In the genomic region with DNA sequence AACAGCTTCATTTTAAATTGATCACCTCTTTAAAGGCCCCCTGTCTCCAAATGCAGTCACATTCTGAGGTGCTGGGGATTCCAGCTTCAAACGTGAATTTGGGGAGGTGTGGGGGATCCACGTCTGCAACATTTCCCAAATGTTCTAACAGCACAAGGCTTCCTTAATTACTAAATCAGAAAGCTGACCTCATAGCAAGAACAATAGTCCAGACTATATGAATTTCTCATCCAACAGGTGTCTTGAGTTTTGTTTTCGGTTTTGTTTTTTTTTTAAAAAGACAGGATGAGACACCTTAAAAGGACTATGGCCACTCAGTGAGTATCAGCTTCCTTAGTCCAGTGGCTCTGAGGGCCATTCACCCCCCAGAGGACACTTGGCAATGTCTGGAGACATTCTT, we compare ENCODE assay signal across 34 cellular contexts. TPM values are rescaled to one million over a fixed set of nuclear protein-coding genes. Genes with fewer than 3 reads are reported as not detected.
DNase-seq lines count a peak whose midpoint lies in the region; ATAC-seq and TF ChIP-seq lines count a peak whose summit lies in the region.
"Had no signal": no experiment of that assay in that cellular context is flagged by ENCODE, and none has a peak within 500 bp of the region (broad histone marks: within the 10 kb centered on the region; RNA-seq: fewer than 3 reads in every experiment).

No MANE protein-coding gene starts in this region.

- POLR2A ChIA-PET in IMR-90 (lab: Charles Lee; ENCODE audit: unreplicated experiment) (no interaction called here), T-cell (lab: Charles Lee) (no interaction called here)

- no CpG with 5 or more reads among the region's 3 CpGs for WGBS in IMR-90 (ENCODE audit: extremely low coverage in 2 of 2, insufficient read length in 1 of 2), 2 experiments

- no peak overlapping the region for H2BK15ac ChIP-seq in IMR-90 (ENCODE audit: low read depth, low read length)

- no peaks in the 10 kb centered on the region for H3K27me3 Mint-ChIP-seq in progenitor cell of endocrine pancreas
- H3K27me3 Mint-ChIP-seq in T-cell, result peaks cover 3 to 10% of the 10 kb centered on the region in 2 donors
- H3K27me3 Mint-ChIP-seq: activated naive CD4-positive, alpha-beta T cell treated with anti-CD3 and anti-CD28 coated beads, Interleukin-2, amount 10 ng/mL, durations not matched to agents 7 days and 5 days; natural killer cell treated with Interleukin-12 subunit alpha and Interleukin-12 subunit beta and Interleukin-15 and Interleukin-18, amount 100 ng/mL, for 72 hours had no signal

- H3K4me3 ChIP-seq in IMR-90 (ENCODE audit: insufficient read depth, low read depth, low read length), result no peak overlapping the region
- H3K4me3 ChIP-seq: lung, SJSA1, skin epidermis, upper lobe of right lung had no signal

- H3K27ac Mint-ChIP-seq in progenitor cell of endocrine pancreas (peak overlapping the region; percentile 49), T-cell (no peak overlapping the region)
- H3K27ac Mint-ChIP-seq: activated CD4-positive, alpha-beta memory T cell treated with anti-CD3 and anti-CD28 coated beads for 36 hours; activated naive CD4-positive, alpha-beta T cell treated with anti-CD3 and anti-CD28 coated beads, Interleukin-2, amount 10 ng/mL, durations not matched to agents 7 days and 5 days; activated T-helper 1 cell treated with anti-CD3 and anti-CD28 coated beads, Interleukin-12 subunit alpha, Interleukin-12 subunit beta, Interleukin-2, Interleukin-4 antibody, amounts not matched to agents 30 ng/mL and 10 ng/mL and 1 ng/mL, durations not matched to agents 14 hours and 24 hours and 36 hours; CD4-positive, alpha-beta memory T cell had no signal

- H2AFZ ChIP-seq in IMR-90 (replicated peaks; ENCODE audit: low read length, poor library complexity), result no peak overlapping the region

- no peak overlapping the region for H4K8ac ChIP-seq in IMR-90 (ENCODE audit: low read depth in 2 of 2, low read length in 2 of 2)

- H3K9ac ChIP-seq in IMR-90 (ENCODE audit: low read depth, low read length), result no peak overlapping the region

- no peak overlapping the region for H3K14ac ChIP-seq in IMR-90 (replicated peaks; ENCODE audit: low read depth, low read length)

- no peak overlapping the region for H2BK5ac ChIP-seq in IMR-90 (ENCODE audit: low read depth, low read length, poor library complexity, severe bottlenecking)

- H3K9me3 ChIP-seq in IMR-90 (ENCODE audit: control insufficient read depth, insufficient read depth, low read length), result no peaks in the 10 kb centered on the region; the same call in 1 of the 2 replicates
- H3K9me3 ChIP-seq: SJSA1, upper lobe of right lung had no signal

- H3K27ac ChIP-seq in C4-2B (peak overlapping the region; percentile 47), IMR-90 (ENCODE audit: insufficient read depth, low read length) (no peak overlapping the region)
- H3K27ac ChIP-seq: 22Rv1, brain microvascular endothelial cell, epithelial cell of prostate, HL-60, SJSA1, skin epidermis, upper lobe of right lung had no signal

- no peak for TF ChIP-seq CTCF in C4-2B (conservative IDR thresholded peaks at IDR 0.05)
- no peak for TF ChIP-seq CTCF in IMR-90 (conservative IDR thresholded peaks at IDR 0.05; ENCODE audit: low read depth, low read length)
- TF ChIP-seq CTCF in progenitor cell of endocrine pancreas (IDR thresholded peaks at IDR 0.05; ENCODE audit: unreplicated experiment), result no peak

- H3K9me3 Mint-ChIP-seq in progenitor cell of endocrine pancreas (ENCODE audit: low read depth), result no peaks in the 10 kb centered on the region
- no peaks in the 10 kb centered on the region for H3K9me3 Mint-ChIP-seq in T-cell
- H3K9me3 Mint-ChIP-seq: activated CD4-positive, alpha-beta memory T cell treated with anti-CD3 and anti-CD28 coated beads for 36 hours; activated naive CD4-positive, alpha-beta T cell treated with anti-CD3 and anti-CD28 coated beads, Interleukin-2, amount 10 ng/mL, durations not matched to agents 7 days and 5 days; activated T-helper 1 cell treated with anti-CD3 and anti-CD28 coated beads, Interleukin-12 subunit alpha, Interleukin-12 subunit beta, Interleukin-2, Interleukin-4 antibody, amounts not matched to agents 30 ng/mL and 10 ng/mL and 1 ng/mL, durations not matched to agents 14 hours and 24 hours and 36 hours; CD4-positive, alpha-beta memory T cell; natural killer cell treated with Interleukin-12 subunit alpha and Interleukin-12 subunit beta and Interleukin-15 and Interleukin-18, amount 100 ng/mL, for 72 hours had no signal

- H3K4me1 Mint-ChIP-seq in progenitor cell of endocrine pancreas (ENCODE audit: low read depth) (peaks cover 19% of the 10 kb centered on the region), T-cell (no peaks in the 10 kb centered on the region)
- H3K4me1 Mint-ChIP-seq: activated naive CD4-positive, alpha-beta T cell treated with anti-CD3 and anti-CD28 coated beads, Interleukin-2, amount 10 ng/mL, durations not matched to agents 7 days and 5 days; CD4-positive, alpha-beta memory T cell had no signal

- 0 out of 2 replicates have a peak, but pooled peaks cover 6% of the 10 kb centered on the region for H4K20me1 ChIP-seq in IMR-90 (ENCODE audit: insufficient read depth, low read length)

- no peak overlapping the region for H4K5ac ChIP-seq in IMR-90 (ENCODE audit: low read depth, low read length)

- H3K4me1 ChIP-seq in IMR-90 (ENCODE audit: control insufficient read depth, insufficient read depth, low read length), result peaks cover 13% of the 10 kb centered on the region

- in situ Hi-C loops in IMR-90 (cut with MboI; ENCODE audit: low sequenced_read_pairs), result loop anchor here (25.0 kb wide), 1 partner anchor 769 kb away; no protein-coding TSS in a partner anchor
- in situ Hi-C loops in KBM-7 (cut with MboI; ENCODE audit: low pct_unique_long_range_greater_than_20kb, low sequenced_read_pairs), result no loop called here

- CTCF ChIA-PET in IMR-90 (lab: Yijun Ruan, JAX), result no interaction called here
- CTCF ChIA-PET in T-cell (lab: Charles Lee), result no interaction called here

- intact Hi-C loops in IMR-90 (cut with micrococcal nuclease), result no loop called here

- 0 out of 2 replicates have a peak overlapping the region, but pooled peaks have one; percentile 44 for H2AK5ac ChIP-seq in IMR-90 (ENCODE audit: low read depth, low read length)

- no peak for TF ChIP-seq POLR2A in IMR-90 (IDR thresholded peaks at IDR 0.05; ENCODE audit: low read depth, low read length)

- no peak overlapping the region for H3K23ac ChIP-seq in IMR-90 (ENCODE audit: low read depth, low read length)

- 0 out of 2 replicates have a peak, but pooled peaks cover under 1% of the 10 kb centered on the region for H3K36me3 ChIP-seq in IMR-90 (ENCODE audit: control insufficient read depth, insufficient read depth, low read length)
- H3K36me3 ChIP-seq: brain microvascular endothelial cell, SJSA1, upper lobe of right lung had no signal

- TF ChIP-seq RAD21 in IMR-90 (IDR thresholded peaks at IDR 0.05; ENCODE audit: low read length), result no peak

- H3K18ac ChIP-seq in IMR-90 (ENCODE audit: low read depth, low read length), result no peak overlapping the region

- H2AK9ac ChIP-seq in IMR-90 (replicated peaks; ENCODE audit: low read depth, low read length, poor library complexity), result no peak overlapping the region

- no peak for DNase-seq in IMR-90
- DNase-seq in progenitor cell of endocrine pancreas (ENCODE audit: low spot score, unreplicated experiment), result no peak
- DNase-seq in activated CD4-positive, alpha-beta T cell treated with anti-CD3 and anti-CD28 coated beads, Interleukin-2, amount 50 U/mL, for 4 hours, result no peak
- DNase-seq in T-cell, result no peak
- no peak for DNase-seq in KBM-7
- DNase-seq: activated CD4-positive, alpha-beta memory T cell treated with anti-CD3 and anti-CD28 coated beads for 36 hours; activated CD8-positive, alpha-beta memory T cell treated with anti-CD3 and anti-CD28 coated beads, Interleukin-2, amount 50 U/mL, for 4 hours; activated naive CD4-positive, alpha-beta T cell treated with anti-CD3 and anti-CD28 coated beads, Interleukin-2, amount 10 ng/mL, durations not matched to agents 7 days and 5 days; amniotic stem cell; brain microvascular endothelial cell; CD4-positive, alpha-beta memory T cell; DMS153; effector CD8-positive, alpha-beta T cell; glutamatergic neuron; Karpas-422; NCI-H1436; NCI-H2081 treated with DMSO at 0.1 percent for 48 hours; NCI-H226; NCI-H69; retina; upper lobe of right lung had no signal

- H2BK20ac ChIP-seq in IMR-90 (ENCODE audit: low read depth, low read length), result no peak overlapping the region; the same call in 1 of the 2 replicates

- H3K4me3 Mint-ChIP-seq in progenitor cell of endocrine pancreas (ENCODE audit: low read depth), result no peak overlapping the region
- no peak overlapping the region for H3K4me3 Mint-ChIP-seq in T-cell
- H3K4me3 Mint-ChIP-seq: activated CD4-positive, alpha-beta memory T cell treated with anti-CD3 and anti-CD28 coated beads for 36 hours; activated naive CD4-positive, alpha-beta T cell treated with anti-CD3 and anti-CD28 coated beads, Interleukin-2, amount 10 ng/mL, durations not matched to agents 7 days and 5 days; activated T-helper 1 cell treated with anti-CD3 and anti-CD28 coated beads, Interleukin-12 subunit alpha, Interleukin-12 subunit beta, Interleukin-2, Interleukin-4 antibody, amounts not matched to agents 30 ng/mL and 10 ng/mL and 1 ng/mL, durations not matched to agents 14 hours and 24 hours and 36 hours; CD4-positive, alpha-beta memory T cell; natural killer cell treated with Interleukin-12 subunit alpha and Interleukin-12 subunit beta and Interleukin-15 and Interleukin-18, amount 100 ng/mL, for 72 hours had no signal

- H2BK120ac ChIP-seq in IMR-90 (ENCODE audit: low read depth, low read length), result no peak overlapping the region

- H3K36me3 Mint-ChIP-seq in progenitor cell of endocrine pancreas (ENCODE audit: insufficient read depth), result peaks cover 14% of the 10 kb centered on the region
- no peaks in the 10 kb centered on the region for H3K36me3 Mint-ChIP-seq in T-cell
- H3K36me3 Mint-ChIP-seq: activated CD4-positive, alpha-beta memory T cell treated with anti-CD3 and anti-CD28 coated beads for 36 hours; activated naive CD4-positive, alpha-beta T cell treated with anti-CD3 and anti-CD28 coated beads, Interleukin-2, amount 10 ng/mL, durations not matched to agents 7 days and 5 days; CD4-positive, alpha-beta memory T cell; natural killer cell treated with Interleukin-12 subunit alpha and Interleukin-12 subunit beta and Interleukin-15 and Interleukin-18, amount 100 ng/mL, for 72 hours had no signal

- no TSS peak for BruUV-seq in IMR-90 (replicated peaks; lab: Mats Ljungman, UMichigan)

- peaks cover 12% of the 10 kb centered on the region for H3K9me1 ChIP-seq in IMR-90 (ENCODE audit: insufficient read depth, low read length)

- H3K4me2 ChIP-seq in IMR-90 (ENCODE audit: low read depth, low read length), result no peak overlapping the region

- peaks cover 4 to 64% of the 10 kb centered on the region in 2 experiments for H3K79me1 ChIP-seq in IMR-90 (ENCODE audit: low read depth in 1 of 2, low read length in 2 of 2)

- no peaks in the 10 kb centered on the region for H3K27me3 ChIP-seq in IMR-90 (ENCODE audit: control insufficient read depth, insufficient read depth, low read length)
- H3K27me3 ChIP-seq: brain microvascular endothelial cell, SJSA1, upper lobe of right lung had no signal

- H3K56ac ChIP-seq in IMR-90 (ENCODE audit: extremely low read depth, insufficient read depth, low read length), result no peak overlapping the region

- ATAC-seq in GM21529 (IDR thresholded peaks at IDR 0.05; ENCODE audit: unreplicated experiment), result peak; percentile 82
- no peak for ATAC-seq in IMR-90 (ENCODE audit: low read depth)
- no peak for ATAC-seq in HG02763 (IDR thresholded peaks at IDR 0.05; ENCODE audit: unreplicated experiment)
- no peak for ATAC-seq in T-cell (replicated peaks in 1 of 4)
- ATAC-seq: activated CD4-positive, CD25-positive, alpha-beta regulatory T cell treated with anti-CD3 and anti-CD28 coated beads, Interleukin-2, amount 50 U/mL, for 24 hours; natural killer cell treated with Interleukin-12 subunit alpha and Interleukin-12 subunit beta and Interleukin-15 and Interleukin-18, amount 100 ng/mL, for 72 hours; upper lobe of right lung had no signal

- peak overlapping the region; percentile 31; the same call in 1 of the 2 replicates for H3K4ac ChIP-seq in IMR-90 (ENCODE audit: low read depth, low read length)

- dilution Hi-C loops in IMR-90 (cut with HindIII; ENCODE audit: low sequenced_read_pairs, unreplicated experiment), result no loop called here

- H4K91ac ChIP-seq in IMR-90 (ENCODE audit: insufficient read depth, low read depth, low read length), result no peak overlapping the region; the same call in 1 of the 2 replicates

RNA-seq across cellular contexts. Expression of a gene that starts 11.5 kb away (rescaled TPM):
- total RNA-seq in IMR-90 (2012; rRNA removed) (22.4 and 23.3 TPM in 2 replicates), progenitor cell of endocrine pancreas (81.2 and 88.1 TPM in 2 replicates), T-cell (under 1 TPM; 0.44 to 0.85 (median 0.72) TPM)
- polyA plus RNA-seq in IMR-90 (2012; rRNA removed), result 10.4 and 10.6 TPM in 2 replicates
- polyA plus RNA-seq in IMR-90 (2012; cell fraction: cytosol; rRNA removed), result 5.8 and 7.8 TPM in 2 replicates
- polyA plus RNA-seq in IMR-90 (2012; cell fraction: nucleus; rRNA removed; ENCODE audit: low replicate concordance), result 6.6 and 12.1 TPM in 2 replicates

RNA-seq across cellular contexts. Expression of a gene that starts 45.7 kb away (rescaled TPM):
- not detected in 2 replicates for total RNA-seq in IMR-90 (2012; rRNA removed)
- polyA plus RNA-seq in IMR-90 (2012; rRNA removed), result 0.03 TPM in 1 of 2 replicates, not detected in the other
- 0.01 and 0.03 TPM in 2 replicates for polyA plus RNA-seq in IMR-90 (2012; cell fraction: cytosol; rRNA removed)
- 0.26 and 0.38 TPM in 2 replicates for polyA plus RNA-seq in IMR-90 (2012; cell fraction: nucleus; rRNA removed; ENCODE audit: low replicate concordance)
- total RNA-seq in progenitor cell of endocrine pancreas, result 156 and 178 TPM in 2 replicates
- under 1 TPM in 4 of 5 donors, not detected in 1; 0.13 to 0.48 (median 0.37) TPM for total RNA-seq in T-cell
- total RNA-seq: activated CD4-positive, alpha-beta memory T cell treated with anti-CD3 and anti-CD28 coated beads for 36 hours; mononuclear cell had no signal
- polyA plus RNA-seq: CD4-positive, alpha-beta memory T cell had no signal

Comparison
In these comparisons a context has a peak if more than half of its experiments do, and no peak if none do; other contexts are left out.
1. RNA of a gene that starts 11.5 kb away (total RNA-seq): 81.2 to 88.1 TPM in progenitor cell of endocrine pancreas and 22.4 to 23.3 TPM in IMR-90; 0.44 to 0.85 TPM in T-cell; every median in the first group is over 10 times any median in the second.
2. RNA of a gene that starts 45.7 kb away (total RNA-seq): 156 to 178 TPM in progenitor cell of endocrine pancreas; 0.13 to 0.48 TPM in T-cell and not detected in IMR-90; every median in the first group is over 100 times any median in the second.